ENCODE assay signal across 22 cellular contexts in the genomic region with DNA sequence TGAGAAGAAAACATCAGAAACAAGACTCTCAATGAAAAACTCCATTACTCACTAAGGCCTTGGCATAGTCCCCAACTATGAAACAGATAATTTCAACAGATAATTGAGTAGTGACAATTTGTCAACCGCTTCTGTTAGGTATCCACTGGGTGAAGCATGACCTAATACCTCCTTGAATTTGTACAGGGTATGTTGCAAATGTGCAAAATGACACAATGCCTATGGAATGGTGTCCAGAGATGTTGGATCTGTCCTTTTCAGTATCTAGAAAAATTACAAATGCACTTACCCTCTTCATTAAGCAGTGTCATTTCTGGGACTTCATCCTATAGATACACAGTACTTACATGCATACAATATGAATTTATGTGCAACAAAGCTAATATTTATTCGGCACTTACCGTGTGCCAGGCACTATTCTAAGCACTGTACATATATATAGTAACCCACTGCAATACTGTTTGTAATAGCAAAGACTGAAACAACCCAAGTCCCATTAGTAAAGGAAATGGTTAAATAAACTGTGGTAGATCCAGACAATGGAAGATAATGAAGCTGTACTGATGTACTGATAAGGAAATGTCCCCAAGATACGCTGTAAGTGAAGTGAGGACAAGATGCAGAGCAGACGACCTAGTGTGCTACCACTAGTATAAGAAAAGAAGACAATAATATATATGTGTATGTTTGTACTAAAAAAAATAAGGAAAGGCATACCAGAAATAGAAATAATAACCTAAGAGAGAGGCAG. TPM values are rescaled to one million over a fixed set of nuclear protein-coding genes. Genes with fewer than 3 reads are reported as not detected.
DNase-seq lines count a peak whose midpoint lies in the region; ATAC-seq and TF ChIP-seq lines count a peak whose summit lies in the region.
"Had no signal": no experiment of that assay in that cellular context is flagged by ENCODE, and none has a peak within 500 bp of the region (broad histone marks: within the 10 kb centered on the region; RNA-seq: fewer than 3 reads in every experiment).

No MANE protein-coding gene starts in this region.

- peaks cover 51% of the 10 kb centered on the region for H3K4me1 ChIP-seq in parathyroid adenoma

- no peak for ATAC-seq in HG03571 (IDR thresholded peaks at IDR 0.05; ENCODE audit: unreplicated experiment)
- ATAC-seq: CD8-positive, alpha-beta T cell; natural killer cell; stimulated activated naive B cell treated with anti-CD40 and anti-IgM and Interleukin-4, amounts not matched to agents 10 μg/mL and 1 μg/mL and 100 μg/mL, for 72 hours had no signal

- peak overlapping the region; percentile 2 for H3K27ac ChIP-seq in parathyroid adenoma
- H3K27ac ChIP-seq: adrenal gland, dorsolateral prefrontal cortex, thoracic aorta had no signal

- no peaks in the 10 kb centered on the region for H3K9me3 ChIP-seq in parathyroid adenoma (ENCODE audit: control insufficient read depth, low read length)
- H3K9me3 ChIP-seq: adrenal gland, thoracic aorta had no signal

- no peaks in the 10 kb centered on the region for H3K27me3 Mint-ChIP-seq in mesothelial cell of epicardium (ENCODE audit: low read depth)
- H3K27me3 Mint-ChIP-seq: stimulated activated naive B cell treated with anti-CD40 and anti-IgM and Interleukin-4, amounts not matched to agents 10 μg/mL and 1 μg/mL and 100 μg/mL, for 72 hours had no signal

- no peak overlapping the region for H3K9ac ChIP-seq in parathyroid adenoma

- H3K79me2 ChIP-seq in parathyroid adenoma: no peaks in the 10 kb centered on the region

- H3K27me3 ChIP-seq in parathyroid adenoma (ENCODE audit: control insufficient read depth, insufficient read depth, low read length): no peaks in the 10 kb centered on the region
- H3K27me3 ChIP-seq: adrenal gland, dorsolateral prefrontal cortex had no signal

- no peak overlapping the region for H3K4me3 ChIP-seq in LNCaP clone FGC (ENCODE audit: low read depth, low read length)
- no peak overlapping the region for H3K4me3 ChIP-seq in epithelial cell of esophagus (ENCODE audit: low read length)
- H3K4me3 ChIP-seq in parathyroid adenoma (ENCODE audit: low read depth, low read length): no peak overlapping the region
- H3K4me3 ChIP-seq: adrenal gland, dorsolateral prefrontal cortex, thoracic aorta had no signal

- DNase-seq in ELR (ENCODE audit: low read depth) (peak; percentile 43), LNCaP clone FGC (ENCODE audit: low read depth) (peak; percentile 48), epithelial cell of esophagus (ENCODE audit: low read depth) (peak; percentile 27), DMS114 treated with DMSO at 0.1 percent for 48 hours (lab: John Stamatoyannopoulos, UW; ENCODE audit: unreplicated experiment) (no peak), mesothelial cell of epicardium (ENCODE audit: low spot score in 2 of 2, unreplicated experiment in 2 of 2) (no peak)
- DNase-seq: activated CD4-positive, alpha-beta T cell treated with anti-CD3 and anti-CD28 coated beads, Interleukin-2, amount 50 U/mL, for 1 hour; activated CD8-positive, alpha-beta memory T cell treated with anti-CD3 and anti-CD28 coated beads, Interleukin-2, amount 50 U/mL, for 48 hours; activated gamma-delta T cell treated with Interleukin-2 at 50 U/mL for 16 hours; adrenal gland; CD8-positive, alpha-beta T cell; DMS53; dorsolateral prefrontal cortex; Kasumi-1; left cardiac atrium; natural killer cell; NCI-H1092; NCI-H526 treated with DMSO at 0.1 percent for 48 hours; posterior cingulate gyrus; stimulated activated naive B cell treated with anti-CD40 and anti-IgM and Interleukin-4, amounts not matched to agents 10 μg/mL and 1 μg/mL and 100 μg/mL, for 72 hours had no signal

- no peak for TF ChIP-seq CTCF in LNCaP clone FGC (IDR thresholded peaks at IDR 0.05; ENCODE audit: control insufficient read depth, extremely low read depth, insufficient read depth)
- TF ChIP-seq CTCF in epithelial cell of esophagus (IDR thresholded peaks at IDR 0.05; ENCODE audit: insufficient read depth, low read depth, low read length, missing control alignments): no peak
- TF ChIP-seq CTCF in parathyroid adenoma (IDR thresholded peaks at IDR 0.05): no peak
- TF ChIP-seq CTCF in mesothelial cell of epicardium (IDR thresholded peaks at IDR 0.05; ENCODE audit: unreplicated experiment): no peak

- H3K36me3 Mint-ChIP-seq in mesothelial cell of epicardium: peaks cover 17% of the 10 kb centered on the region
- H3K36me3 Mint-ChIP-seq: natural killer cell had no signal

- H3K36me3 ChIP-seq in parathyroid adenoma (ENCODE audit: control insufficient read depth, insufficient read depth, low read length): no peaks in the 10 kb centered on the region
- H3K36me3 ChIP-seq: thoracic aorta had no signal

- no peak overlapping the region for H3K4me3 Mint-ChIP-seq in mesothelial cell of epicardium
- H3K4me3 Mint-ChIP-seq: CD8-positive, alpha-beta T cell; natural killer cell; stimulated activated naive B cell treated with anti-CD40 and anti-IgM and Interleukin-4, amounts not matched to agents 10 μg/mL and 1 μg/mL and 100 μg/mL, for 72 hours had no signal

- peaks cover 11% of the 10 kb centered on the region for H3K4me1 Mint-ChIP-seq in mesothelial cell of epicardium
- H3K4me1 Mint-ChIP-seq: stimulated activated naive B cell treated with anti-CD40 and anti-IgM and Interleukin-4, amounts not matched to agents 10 μg/mL and 1 μg/mL and 100 μg/mL, for 72 hours had no signal

- peak overlapping the region; percentile 8 for H3K4me2 ChIP-seq in parathyroid adenoma (ENCODE audit: low read length)

- H2AFZ ChIP-seq in parathyroid adenoma: no peak overlapping the region

- no peaks in the 10 kb centered on the region for H3K9me3 Mint-ChIP-seq in mesothelial cell of epicardium
- H3K9me3 Mint-ChIP-seq: CD8-positive, alpha-beta T cell; natural killer cell; stimulated activated naive B cell treated with anti-CD40 and anti-IgM and Interleukin-4, amounts not matched to agents 10 μg/mL and 1 μg/mL and 100 μg/mL, for 72 hours had no signal

- H3K27ac Mint-ChIP-seq in mesothelial cell of epicardium: no peak overlapping the region
- H3K27ac Mint-ChIP-seq: CD8-positive, alpha-beta T cell; stimulated activated naive B cell treated with anti-CD40 and anti-IgM and Interleukin-4, amounts not matched to agents 10 μg/mL and 1 μg/mL and 100 μg/mL, for 72 hours had no signal

RNA-seq across cellular contexts. Expression of gene SLC6A4, which starts 21.4 kb away (rescaled TPM):
- total RNA-seq in mesothelial cell of epicardium: 0.84 to 1.1 TPM (median 0.91 TPM) in 3 replicates
- total RNA-seq: CD8-positive, alpha-beta T cell had no signal

RNA-seq across cellular contexts. Expression of gene BLMH, which starts 34.8 kb away (rescaled TPM):
- total RNA-seq in mesothelial cell of epicardium: 44.7 to 47.9 TPM (median 46.4 TPM) in 3 replicates

Comparison
In these comparisons a context has a peak if more than half of its experiments do, and no peak if none do; other contexts are left out.
1. DNase-seq: peak in ELR (single experiment), LNCaP clone FGC (single experiment) and epithelial cell of esophagus (single experiment); none in DMS114 treated with DMSO at 0.1 percent for 48 hours (single experiment) and mesothelial cell of epicardium (0 of 2).